Comparison of ENCODE assay signal across 18 cellular contexts in genomic region chr11:14565845-14566244, GRCh38.
"Had no signal": no experiment of that assay in that cellular context is flagged by ENCODE, and none has a peak within 500 bp of the region (broad histone marks: within the 10 kb centered on the region; RNA-seq: fewer than 3 reads in every experiment).

No MANE protein-coding gene starts in this region.

- ATAC-seq: activated T-cell treated with anti-CD3 and anti-CD28 coated beads, Interleukin-2, amount 50 U/mL, for 72 hours; left cardiac atrium; natural killer cell treated with Interleukin-12 subunit alpha and Interleukin-12 subunit beta and Interleukin-15 and Interleukin-18, amount 100 ng/mL, for 72 hours; sciatic nerve; stimulated activated naive B cell treated with anti-CD40 and anti-IgM and Interleukin-4, amounts not matched to agents 10 μg/mL and 1 μg/mL and 100 μg/mL, for 72 hours had no signal

- H3K4me3 ChIP-seq: adrenal gland, breast epithelium, esophagus muscularis mucosa, pancreas, smooth muscle cell, thoracic aorta, upper lobe of left lung had no signal

- H3K36me3 Mint-ChIP-seq: stimulated activated naive B cell treated with anti-CD40 and anti-IgM and Interleukin-4, amounts not matched to agents 10 μg/mL and 1 μg/mL and 100 μg/mL, for 72 hours had no signal

- H3K4me3 Mint-ChIP-seq: activated T-cell treated with anti-CD3 and anti-CD28 coated beads, Interleukin-2, amount 50 U/mL, for 72 hours; natural killer cell treated with Interleukin-12 subunit alpha and Interleukin-12 subunit beta and Interleukin-15 and Interleukin-18, amount 100 ng/mL, for 72 hours; stimulated activated naive B cell treated with anti-CD40 and anti-IgM and Interleukin-4, amounts not matched to agents 10 μg/mL and 1 μg/mL and 100 μg/mL, for 72 hours had no signal

- H3K4me2 ChIP-seq: smooth muscle cell had no signal

- H3K4me1 ChIP-seq: adrenal gland, breast epithelium, esophagus muscularis mucosa, upper lobe of left lung had no signal

- DNase-seq: activated CD4-positive, alpha-beta T cell treated with anti-CD3 and anti-CD28 coated beads, Interleukin-2, amount 50 U/mL, for 1 hour; activated effector memory CD4-positive, alpha-beta T cell treated with anti-CD3 and anti-CD28 coated beads, Interleukin-2, amount 50 U/mL, for 16 hours; activated naive CD4-positive, alpha-beta T cell treated with anti-CD3 and anti-CD28 coated beads, Interleukin-2, amount 50 U/mL, for 16 hours; activated T-cell treated with anti-CD3 and anti-CD28 coated beads, Interleukin-2, amount 50 U/mL, for 72 hours; adrenal gland; effector CD4-positive, alpha-beta T cell; left cardiac atrium; pancreas; stimulated activated CD4-positive, alpha-beta T cell treated with anti-CD3 and anti-CD28 coated beads, Interleukin-4, amount 100 ng/mL, for 1 hour; stimulated activated naive B cell treated with anti-CD40 and anti-IgM and Interleukin-4, amounts not matched to agents 10 μg/mL and 1 μg/mL and 100 μg/mL, for 72 hours; upper lobe of left lung had no signal

- H3K27me3 Mint-ChIP-seq: natural killer cell treated with Interleukin-12 subunit alpha and Interleukin-12 subunit beta and Interleukin-15 and Interleukin-18, amount 100 ng/mL, for 72 hours; stimulated activated naive B cell treated with anti-CD40 and anti-IgM and Interleukin-4, amounts not matched to agents 10 μg/mL and 1 μg/mL and 100 μg/mL, for 72 hours had no signal

- H3K36me3 ChIP-seq: adrenal gland, breast epithelium, esophagus muscularis mucosa, neutrophil, pancreas, thoracic aorta, upper lobe of left lung had no signal

- H3K27ac ChIP-seq: adrenal gland, breast epithelium, esophagus muscularis mucosa, neutrophil, thoracic aorta, upper lobe of left lung had no signal

- H3K27ac Mint-ChIP-seq: stimulated activated naive B cell treated with anti-CD40 and anti-IgM and Interleukin-4, amounts not matched to agents 10 μg/mL and 1 μg/mL and 100 μg/mL, for 72 hours had no signal

- H3K27me3 ChIP-seq: adrenal gland, breast epithelium, esophagus muscularis mucosa, neutrophil, pancreas, upper lobe of left lung had no signal
